Comparison of ENCODE assay signal across 26 cellular contexts in genomic region chr6:31920803-31921202, GRCh38. TPM values are rescaled to one million over a fixed set of nuclear protein-coding genes. Genes with fewer than 3 reads are reported as not detected.
DNase-seq lines count a peak whose midpoint lies in the region; ATAC-seq and TF ChIP-seq lines count a peak whose summit lies in the region.
"Had no signal": no experiment of that assay in that cellular context is flagged by ENCODE, and none has a peak within 500 bp of the region (broad histone marks: within the 10 kb centered on the region; RNA-seq: fewer than 3 reads in every experiment).

No MANE protein-coding gene starts in this region.

- WGBS in transverse colon (ENCODE audit: low coverage in 1 of 2), 2 donors: 73% methylated on average over 2 of the region's 2 CpGs; no CpG with 5 or more reads in 1 of the 2 donors

- H3K27ac ChIP-seq in epithelial cell of prostate (peak overlapping the region; percentile 56), RWPE1 (no peak overlapping the region), PC-3 (ENCODE audit: low read length) (no peak overlapping the region), transverse colon (no peak overlapping the region)
- H3K27ac ChIP-seq: gastroesophageal sphincter, parathyroid adenoma, SK-N-MC had no signal

- H3K4me1 ChIP-seq in PC-3 (ENCODE audit: insufficient read depth, low read length) (no peaks in the 10 kb centered on the region), transverse colon (no peaks in the 10 kb centered on the region)
- H3K4me1 ChIP-seq: gastroesophageal sphincter, parathyroid adenoma had no signal

- no peak overlapping the region for H2AFZ ChIP-seq in PC-3 (ENCODE audit: low read length)
- H2AFZ ChIP-seq: parathyroid adenoma had no signal

- H3K36me3 ChIP-seq in PC-3 (ENCODE audit: low read depth, low read length): no peaks in the 10 kb centered on the region
- H3K36me3 ChIP-seq in transverse colon: no peaks in the 10 kb centered on the region
- H3K36me3 ChIP-seq: gastroesophageal sphincter had no signal

- no TSS peak for BruUV-seq in PC-3 (replicated peaks; lab: Mats Ljungman, UMichigan)

- no peak for TF ChIP-seq POLR2A in transverse colon (IDR thresholded peaks at IDR 0.05)

- ATAC-seq in omental fat pad (ENCODE audit: low FRiP score) (peak; percentile 55), PC-3 (no peak; the same call in none of the 2 replicates)
- ATAC-seq: gastroesophageal sphincter, mucosa of descending colon, sciatic nerve had no signal

- H3K9me3 ChIP-seq in PC-3 (ENCODE audit: low read length): no peaks in the 10 kb centered on the region
- H3K9me3 ChIP-seq in transverse colon: no peaks in the 10 kb centered on the region
- H3K9me3 ChIP-seq: gastroesophageal sphincter, mucosa of descending colon had no signal

- no peak for TF ChIP-seq EP300 in transverse colon (IDR thresholded peaks at IDR 0.05; ENCODE audit: low read depth)

- no peaks in the 10 kb centered on the region for H3K27me3 ChIP-seq in PC-3 (ENCODE audit: low read length)
- H3K27me3 ChIP-seq in transverse colon: no peaks in the 10 kb centered on the region
- H3K27me3 ChIP-seq: gastroesophageal sphincter had no signal

- H3K9ac ChIP-seq in PC-3 (ENCODE audit: low read length): no peak overlapping the region
- H3K9ac ChIP-seq: parathyroid adenoma had no signal

- no peak for TF ChIP-seq CTCF in omental fat pad (IDR thresholded peaks at IDR 0.05)
- TF ChIP-seq CTCF in RWPE1 (conservative IDR thresholded peaks at IDR 0.05; ENCODE audit: low read depth): no peak
- TF ChIP-seq CTCF in PC-3 (conservative IDR thresholded peaks at IDR 0.05; ENCODE audit: low read depth, low read length): no peak
- no peak for TF ChIP-seq CTCF in transverse colon (IDR thresholded peaks at IDR 0.05)

- intact Hi-C loops in PC-3 (cut with micrococcal nuclease) (no loop called here), transverse colon (cut with DNase I; ENCODE audit: low total_unique reads) (no loop called here)

- DNase-seq in CD1c-positive myeloid dendritic cell (ENCODE audit: extremely low spot score) (peak; percentile 86), NOMO-1 (lab: John Stamatoyannopoulos, UW; ENCODE audit: unreplicated experiment in 2 of 2) (peak; percentile 45 to 65), epithelial cell of prostate (ENCODE audit: low read depth, low spot score) (peak; percentile 37), omental fat pad (ENCODE audit: low spot score) (no peak), NCI-H345 treated with DMSO at 0.1 percent for 48 hours (lab: John Stamatoyannopoulos, UW; ENCODE audit: unreplicated experiment) (no peak), RWPE1 (ENCODE audit: low spot score) (no peak), PC-3 (no peak), transverse colon (no peak)
- DNase-seq: activated CD4-positive, alpha-beta T cell treated with anti-CD3 and anti-CD28 coated beads, Interleukin-2, amount 50 U/mL, for 48 hours; activated CD8-positive, alpha-beta memory T cell treated with anti-CD3 and anti-CD28 coated beads, Interleukin-2, amount 50 U/mL, for 48 hours; activated naive CD8-positive, alpha-beta T cell treated with anti-CD3 and anti-CD28 coated beads for 36 hours; CD4-positive, alpha-beta memory T cell; EL; erythroblast; Karpas-422; mucosa of descending colon; NCI-H1092 treated with DMSO at 0.1 percent for 48 hours; NCI-H2029; NCI-H345; stimulated activated CD4-positive, alpha-beta T cell treated with anti-CD3 and anti-CD28 coated beads, Interleukin-15, amount 100 ng/mL, for 24 hours had no signal

- no peaks in the 10 kb centered on the region for H4K20me1 ChIP-seq in PC-3 (ENCODE audit: low read length)

- in situ Hi-C loops in transverse colon (cut with MboI; ENCODE audit: low pct_ligation_motif_present in 1 of 4, low pct_unique_long_range_greater_than_20kb in 1 of 4, low sequenced_read_pairs in 3 of 4): no loop called here

- H3K4me3 ChIP-seq in PC-3 (ENCODE audit: low read length) (no peak overlapping the region), transverse colon (no peak overlapping the region)
- H3K4me3 ChIP-seq: gastroesophageal sphincter, mucosa of descending colon, SK-N-MC had no signal

- no peaks in the 10 kb centered on the region for H3K9me2 ChIP-seq in PC-3 (replicated peaks; ENCODE audit: low read length)

- POLR2A ChIA-PET in RWPE1 (lab: Yijun Ruan, JAX; ENCODE audit: low non-redundant PET) (no interaction called here), PC-3 (lab: Charles Lee; ENCODE audit: unreplicated experiment) (no interaction called here)

- H3K79me2 ChIP-seq in PC-3 (ENCODE audit: low read length): no peaks in the 10 kb centered on the region
- H3K79me2 ChIP-seq: parathyroid adenoma had no signal

- CTCF ChIA-PET in RWPE1 (lab: Yijun Ruan, JAX): no interaction called here
- CTCF ChIA-PET in PC-3 (lab: Charles Lee): interaction anchor here (0.7 kb wide), 1 partner anchor 194 kb away, joined by 3 read pairs; no protein-coding TSS in a partner anchor

- H3K4me2 ChIP-seq in PC-3 (ENCODE audit: low read length): no peak overlapping the region

- H3F3A ChIP-seq in PC-3 (ENCODE audit: low read length, unreplicated experiment): no peaks in the 10 kb centered on the region

RNA-seq across cellular contexts. Expression of gene C2, which starts 6.7 kb away (rescaled TPM):
- 10 to 100 TPM; 30.6 to 96.1 (median 46.0) TPM for total RNA-seq in omental fat pad
- 1.1 TPM in 1 of 2 replicates, not detected in the other for total RNA-seq in PC-3 (2014; rRNA removed)
- total RNA-seq in transverse colon: 1 to 10 TPM; 4.6 to 9.4 (median 7.5) TPM

RNA-seq across cellular contexts. Expression of gene ZBTB12, which starts 18.9 kb away (rescaled TPM):
- total RNA-seq in omental fat pad (1 to 10 TPM in 3 of 4 donors, under 1 TPM in 1; 0.48 to 1.9 (median 1.4) TPM), PC-3 (2014; rRNA removed) (5.4 and 8.6 TPM in 2 replicates), transverse colon (1 to 10 TPM in 1 of 4 donors, under 1 TPM in 3; 0.14 to 1.3 (median 0.77) TPM)

RNA-seq across cellular contexts. Expression of gene EHMT2, which starts 23.3 kb away (rescaled TPM):
- 10 to 100 TPM; 17.4 to 25.9 (median 20.0) TPM for total RNA-seq in omental fat pad
- 74.5 and 80.8 TPM in 2 replicates for total RNA-seq in PC-3 (2014; rRNA removed)
- total RNA-seq in transverse colon: 10 to 100 TPM; 25.9 to 33.3 (median 27.9) TPM

RNA-seq across cellular contexts. Expression of gene CFB, which starts 25.1 kb away (rescaled TPM):
- total RNA-seq in omental fat pad (1,000 to 10,000 TPM in 1 of 4 donors, 100 to 1,000 TPM in 2, 10 to 100 TPM in 1; 16.7 to 1,024 (median 264) TPM), PC-3 (2014; rRNA removed) (0.86 TPM in 1 of 2 replicates, not detected in the other), transverse colon (10 to 100 TPM in 3 of 4 donors, 1 to 10 TPM in 1; 9.0 to 59.7 (median 39.6) TPM)
- total RNA-seq: H7; T-helper 2 cell treated with Interferon-gamma antibody and Interleukin-4, amounts not matched to agents 100 ng/mL and 5 ng/mL, for 36 hours had no signal

RNA-seq across cellular contexts. Expression of gene NELFE, which starts 38.0 kb away (rescaled TPM):
- total RNA-seq in omental fat pad (10 to 100 TPM; 67.0 to 94.0 (median 75.0) TPM), PC-3 (2014; rRNA removed) (132 and 142 TPM in 2 replicates), transverse colon (100 to 1,000 TPM in 1 of 4 donors, 10 to 100 TPM in 3; 59.2 to 114 (median 88.0) TPM)

Comparison
In these comparisons a context has a peak if more than half of its experiments do, and no peak if none do; other contexts are left out.
1. DNase-seq: peak in CD1c-positive myeloid dendritic cell (single experiment), NOMO-1 (2 of 2) and epithelial cell of prostate (single experiment); none in omental fat pad (single experiment), NCI-H345 treated with DMSO at 0.1 percent for 48 hours (single experiment), RWPE1 (single experiment), PC-3 (single experiment) and transverse colon (single experiment).